ENCODE assay signal across 19 cellular contexts in genomic region chr17:15109608-15110007, GRCh38.
DNase-seq lines count a peak whose midpoint lies in the region; ATAC-seq, FAIRE-seq and TF ChIP-seq lines count a peak whose summit lies in the region.
"Had no signal": no experiment of that assay in that cellular context is flagged by ENCODE, and none has a peak within 500 bp of the region (broad histone marks: within the 10 kb centered on the region; RNA-seq: fewer than 3 reads in every experiment).

No MANE protein-coding gene starts in this region.

- no peaks in the 10 kb centered on the region for H3K9me3 Mint-ChIP-seq in endodermal cell

- DNase-seq in left ventricle myocardium superior (no peak), right atrium auricular region (ENCODE audit: low spot score) (no peak), NCI-H82 treated with DMSO at 0.1 percent for 48 hours (lab: John Stamatoyannopoulos, UW; ENCODE audit: unreplicated experiment) (peak; percentile 76), endodermal cell (peak; percentile 85), COLO829 (ENCODE audit: low spot score) (no peak), RCC 7860 (ENCODE audit: low spot score) (no peak), GM12892 (ENCODE audit: insufficient read length) (no peak), NCI-H446 treated with DMSO at 0.1 percent for 48 hours (lab: John Stamatoyannopoulos, UW) (no peak)
- DNase-seq: AML-193, DMS79, HCEC 1CT, NCI-H1694, NCI-H446, NCI-H526 treated with DMSO at 0.1 percent for 48 hours, T-helper 1 cell had no signal

- H3K4me3 ChIP-seq in right atrium auricular region, result no peak overlapping the region
- no peak overlapping the region for H3K4me3 ChIP-seq in endodermal cell (ENCODE audit: low read length)
- H3K4me3 ChIP-seq: SJSA1 had no signal

- H3K9ac ChIP-seq in endodermal cell (ENCODE audit: extremely low read depth, low read length, poor library complexity, severe bottlenecking), result no peak overlapping the region
- H3K9ac ChIP-seq: KMS-11 had no signal

- no peak overlapping the region for H3K27ac ChIP-seq in right atrium auricular region
- no peak overlapping the region for H3K27ac ChIP-seq in endodermal cell (ENCODE audit: low read depth, low read length)
- H3K27ac ChIP-seq: KMS-11, SJSA1 had no signal

- H3K36me3 ChIP-seq in right atrium auricular region, result no peaks in the 10 kb centered on the region
- no peaks in the 10 kb centered on the region for H3K36me3 ChIP-seq in endodermal cell (ENCODE audit: control insufficient read depth, insufficient read depth, low read length)
- H3K36me3 ChIP-seq: SJSA1 had no signal

- WGBS in endodermal cell (ENCODE audit: insufficient coverage in 1 of 2, insufficient read length in 1 of 2), 2 experiments, result 43% methylated on average over 2 of the region's 3 CpGs; no CpG with 5 or more reads in 1 of the 2 experiments

- peaks cover 3% of the 10 kb centered on the region for H3K4me1 Mint-ChIP-seq in endodermal cell

- no peaks in the 10 kb centered on the region for H3K36me3 Mint-ChIP-seq in endodermal cell (ENCODE audit: low read depth)
- H3K36me3 Mint-ChIP-seq: CD14-positive monocyte had no signal

- H3K27me3 ChIP-seq in right atrium auricular region (no peaks in the 10 kb centered on the region), endodermal cell (ENCODE audit: control insufficient read depth, insufficient read depth, low read length, poor library complexity, severe bottlenecking) (no peaks in the 10 kb centered on the region)
- H3K27me3 ChIP-seq: SJSA1 had no signal

- no peak overlapping the region for H3K4me3 Mint-ChIP-seq in endodermal cell
- H3K4me3 Mint-ChIP-seq: CD14-positive monocyte had no signal

- no peak for FAIRE-seq in RCC 7860 (lab: Jason Lieb, UNC)
- no peak for FAIRE-seq in GM12892 (lab: Jason Lieb, UNC)

- intact Hi-C loops in left ventricle myocardium superior (cut with micrococcal nuclease), result no loop called here

- H3K27ac Mint-ChIP-seq in endodermal cell, result no peak overlapping the region
- H3K27ac Mint-ChIP-seq: CD14-positive monocyte had no signal

- TF ChIP-seq CTCF in right atrium auricular region (IDR thresholded peaks at IDR 0.05), result no peak
- TF ChIP-seq CTCF in endodermal cell (conservative IDR thresholded peaks at IDR 0.05), result no peak

- H3K27me3 Mint-ChIP-seq in endodermal cell (ENCODE audit: insufficient read depth), result no peaks in the 10 kb centered on the region

- H3K4me1 ChIP-seq in right atrium auricular region, result peaks cover 0 to 6% of the 10 kb centered on the region in 2 donors
- H3K4me1 ChIP-seq in endodermal cell (ENCODE audit: control insufficient read depth, insufficient read depth, low read length), result no peaks in the 10 kb centered on the region

- TF ChIP-seq POLR2A in GM12892 (IDR thresholded peaks at IDR 0.05; ENCODE audit: low read depth, low read length), result no peak

- ATAC-seq in left ventricle myocardium superior, result peak; percentile 11
- ATAC-seq: Panc1 had no signal

- H3K9me3 ChIP-seq in right atrium auricular region, result no peaks in the 10 kb centered on the region
- no peaks in the 10 kb centered on the region for H3K9me3 ChIP-seq in endodermal cell (ENCODE audit: control insufficient read depth, low read length)
- H3K9me3 ChIP-seq: SJSA1 had no signal

Comparison
In these comparisons a context has a peak if more than half of its experiments do, and no peak if none do; other contexts are left out.
1. DNase-seq: peak in NCI-H82 treated with DMSO at 0.1 percent for 48 hours (single experiment) and endodermal cell (single experiment); none in left ventricle myocardium superior (single experiment), right atrium auricular region (single experiment), COLO829 (single experiment), RCC 7860 (single experiment), GM12892 (single experiment) and NCI-H446 treated with DMSO at 0.1 percent for 48 hours (single experiment).